Comparison of ENCODE assay signal across 30 cellular contexts in genomic region chr10:96165726-96166125, GRCh38.
"Had no signal": no experiment of that assay in that cellular context is flagged by ENCODE, and none has a peak within 500 bp of the region (broad histone marks: within the 10 kb centered on the region; RNA-seq: fewer than 3 reads in every experiment).

No MANE protein-coding gene starts in this region.

- H3K4me3 Mint-ChIP-seq: naive thymus-derived CD4-positive, alpha-beta T cell; natural killer cell; nephron; neural crest cell; stimulated activated memory B cell treated with anti-CD40 and anti-IgM and Interleukin-4, amounts not matched to agents 10 μg/mL and 1 μg/mL and 100 μg/mL, for 72 hours; stimulated activated naive CD8-positive, alpha-beta T cell treated with anti-CD3 and anti-CD28 coated beads, Interleukin-15, amount 100 ng/mL, for 72 hours had no signal

- FAIRE-seq: pancreas, urothelium cell line had no signal

- H3K27ac ChIP-seq: neutrophil, pancreas, psoas muscle, skin epidermis, spleen, suprapubic skin, testis, tibial artery, transverse colon, upper lobe of left lung, vagina had no signal

- ATAC-seq: naive thymus-derived CD4-positive, alpha-beta T cell; natural killer cell; pancreas; psoas muscle; right cardiac atrium; sciatic nerve; stimulated activated memory B cell treated with anti-CD40 and anti-IgM and Interleukin-4, amounts not matched to agents 10 μg/mL and 1 μg/mL and 100 μg/mL, for 72 hours; stimulated activated naive CD8-positive, alpha-beta T cell treated with anti-CD3 and anti-CD28 coated beads, Interleukin-15, amount 100 ng/mL, for 72 hours; stimulated activated naive CD8-positive, alpha-beta T cell treated with anti-CD3 and anti-CD28 coated beads, Interleukin-15, Interleukin-2, amounts not matched to agents 100 U/mL and 50 U/mL, for 24 hours had no signal

- H3K4me1 ChIP-seq: pancreas, psoas muscle, spleen, suprapubic skin, testis, tibial artery, transverse colon, upper lobe of left lung, vagina had no signal

- H3K4me1 Mint-ChIP-seq: natural killer cell; nephron; neural crest cell; stimulated activated memory B cell treated with anti-CD40 and anti-IgM and Interleukin-4, amounts not matched to agents 10 μg/mL and 1 μg/mL and 100 μg/mL, for 72 hours; stimulated activated naive CD8-positive, alpha-beta T cell treated with anti-CD3 and anti-CD28 coated beads, Interleukin-15, amount 100 ng/mL, for 72 hours had no signal

- H3K4me2 ChIP-seq: smooth muscle cell had no signal

- H3K36me3 ChIP-seq: pancreas, suprapubic skin, vagina had no signal

- DNase-seq: naive thymus-derived CD4-positive, alpha-beta T cell; natural killer cell; nucleus accumbens; pancreas; psoas muscle; right cardiac atrium; spleen; stimulated activated CD4-positive, alpha-beta T cell treated with anti-CD3 and anti-CD28 coated beads, Interleukin-12 subunit alpha, Interleukin-12 subunit beta, amount 100 ng/mL, for 4 hours; stimulated activated CD4-positive, alpha-beta T cell treated with anti-CD3 and anti-CD28 coated beads, Interleukin-1b, Interleukin-23, amount 100 ng/mL, for 48 hours; stimulated activated CD4-positive, alpha-beta T cell treated with anti-CD3 and anti-CD28 coated beads, Interleukin-4, amount 100 ng/mL, for 1 hour; stimulated activated CD4-positive, alpha-beta T cell treated with anti-CD3 and anti-CD28 coated beads, Interleukin-4, amount 100 ng/mL, for 4 hours; stimulated activated CD8-positive, alpha-beta memory T cell treated with anti-CD3 and anti-CD28 coated beads, Interleukin-4, amount 100 ng/mL, for 48 hours; stimulated activated naive CD4-positive, alpha-beta T cell; stimulated activated naive CD8-positive, alpha-beta T cell treated with anti-CD3 and anti-CD28 coated beads, Interleukin-15, amount 100 ng/mL, for 72 hours; stimulated activated naive CD8-positive, alpha-beta T cell treated with anti-CD3 and anti-CD28 coated beads, Interleukin-15, Interleukin-2, amounts not matched to agents 100 U/mL and 50 U/mL, for 24 hours; substantia nigra; testis; tibial artery; transverse colon; upper lobe of left lung had no signal

- H3K4me3 ChIP-seq: pancreas, psoas muscle, skin epidermis, smooth muscle cell, spleen, suprapubic skin, testis, tibial artery, transverse colon, upper lobe of left lung, vagina had no signal

- H3K27ac Mint-ChIP-seq: naive thymus-derived CD4-positive, alpha-beta T cell; natural killer cell; nephron; stimulated activated memory B cell treated with anti-CD40 and anti-IgM and Interleukin-4, amounts not matched to agents 10 μg/mL and 1 μg/mL and 100 μg/mL, for 72 hours; stimulated activated naive CD8-positive, alpha-beta T cell treated with anti-CD3 and anti-CD28 coated beads, Interleukin-15, amount 100 ng/mL, for 72 hours had no signal

- H3K27me3 ChIP-seq: neutrophil, pancreas, spleen, suprapubic skin, testis, tibial artery, transverse colon, upper lobe of left lung, vagina had no signal

- H3K27me3 Mint-ChIP-seq: stimulated activated memory B cell treated with anti-CD40 and anti-IgM and Interleukin-4, amounts not matched to agents 10 μg/mL and 1 μg/mL and 100 μg/mL, for 72 hours; stimulated activated naive CD8-positive, alpha-beta T cell treated with anti-CD3 and anti-CD28 coated beads, Interleukin-15, amount 100 ng/mL, for 72 hours had no signal

- H3K9me3 ChIP-seq: pancreas, testis had no signal
